1 cellular context compared by ENCODE assay signal in the genomic region with DNA sequence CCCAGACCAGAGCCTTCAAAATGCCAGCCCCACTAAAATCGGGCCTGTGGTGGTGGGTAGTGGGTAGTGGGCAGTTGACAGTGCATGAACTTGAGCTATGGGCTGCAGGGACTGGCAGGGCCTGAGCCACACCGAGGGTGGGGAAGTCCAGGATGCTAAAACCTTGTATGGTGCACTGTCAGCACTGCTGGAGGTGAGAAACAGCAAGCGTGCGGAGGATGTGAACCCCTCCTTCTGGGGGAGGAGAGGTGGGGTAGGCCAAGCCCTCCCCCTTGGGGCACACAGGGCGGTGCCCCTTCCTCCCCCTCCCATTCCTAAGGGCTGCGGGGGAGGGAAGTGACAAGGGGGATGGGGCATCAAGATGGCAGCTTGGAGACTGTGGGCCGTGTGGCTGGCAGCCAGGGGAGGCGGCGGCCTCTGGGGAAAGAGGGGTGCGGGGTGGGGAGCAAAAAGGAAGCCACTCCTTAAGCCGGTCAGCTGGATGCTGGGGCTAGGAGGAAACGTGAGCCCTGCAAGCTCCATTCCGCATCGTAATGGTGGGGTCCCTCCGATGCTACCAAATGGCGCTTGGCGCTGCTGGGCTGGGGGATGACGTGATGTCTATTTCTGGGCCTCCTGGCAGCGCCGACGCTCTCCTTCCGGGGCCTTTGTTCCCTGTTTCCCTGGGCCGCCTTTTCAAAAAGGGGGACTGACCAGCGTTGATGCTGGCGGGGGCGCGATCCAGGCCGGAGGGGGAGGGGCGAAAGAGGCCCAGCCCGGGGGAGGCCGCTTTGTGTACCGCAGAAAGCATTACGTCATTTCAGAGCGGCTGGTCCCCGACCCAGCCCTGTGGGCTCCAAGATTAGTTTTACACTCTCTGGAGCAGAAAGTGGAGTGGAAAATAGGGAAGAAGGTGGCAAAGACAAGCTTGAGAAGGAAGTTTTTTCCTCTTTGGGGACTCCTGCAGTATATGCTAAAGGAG.
TF ChIP-seq lines count a peak whose summit lies in the region.

No MANE protein-coding gene starts in this region.

TF ChIP-seq in HEK293, 187 proteins besides CTCF, POLR2A, EP300 and RAD21 (continued from another document and continues in another):
- no peak for TF ChIP-seq ZBTB44 (tag by site-specific recombination; IDR thresholded peaks at IDR 0.05)
- 0 out of 2 replicates have a peak, but pooled peaks have one; percentile 14 for TF ChIP-seq ZNF10 (tag by site-specific recombination; IDR thresholded peaks at IDR 0.05)
- peak; percentile 82 for TF ChIP-seq SP3 (tag by site-specific recombination; IDR thresholded peaks at IDR 0.05)
- TF ChIP-seq TCF7L2 (IDR thresholded peaks at IDR 0.05; ENCODE audit: borderline replicate concordance, low read depth, low read length), result no peak
- no peak for TF ChIP-seq ZFP41 (tag by site-specific recombination; IDR thresholded peaks at IDR 0.05; ENCODE audit: borderline replicate concordance)
- TF ChIP-seq ZNF24 (tag by site-specific recombination; IDR thresholded peaks at IDR 0.05), result peak; percentile 81
- peak; percentile 50; the same call in 1 of the 2 replicates for TF ChIP-seq ZNF600 (tag by site-specific recombination; IDR thresholded peaks at IDR 0.05)
- TF ChIP-seq ZBTB49 (tag by site-specific recombination; IDR thresholded peaks at IDR 0.05; ENCODE audit: low read depth), result no peak
- TF ChIP-seq SETDB1 (IDR thresholded peaks at IDR 0.05; ENCODE audit: insufficient read length, low read length), result no peak
- TF ChIP-seq, protein P1, sequence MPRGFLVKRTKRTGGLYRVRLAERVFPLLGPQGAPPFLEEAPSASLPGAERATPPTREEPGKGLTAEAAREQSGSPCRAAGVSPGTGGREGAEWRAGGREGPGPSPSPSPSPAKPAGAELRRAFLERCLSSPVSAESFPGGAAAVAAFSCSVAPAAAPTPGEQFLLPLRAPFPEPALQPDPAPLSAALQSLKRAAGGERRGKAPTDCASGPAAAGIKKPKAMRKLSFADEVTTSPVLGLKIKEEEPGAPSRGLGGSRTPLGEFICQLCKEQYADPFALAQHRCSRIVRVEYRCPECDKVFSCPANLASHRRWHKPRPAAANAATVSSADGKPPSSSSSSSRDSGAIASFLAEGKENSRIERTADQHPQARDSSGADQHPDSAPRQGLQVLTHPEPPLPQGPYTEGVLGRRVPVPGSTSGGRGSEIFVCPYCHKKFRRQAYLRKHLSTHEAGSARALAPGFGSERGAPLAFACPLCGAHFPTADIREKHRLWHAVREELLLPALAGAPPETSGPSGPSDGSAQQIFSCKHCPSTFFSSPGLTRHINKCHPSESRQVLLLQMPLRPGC (tag by site-specific recombination; IDR thresholded peaks at IDR 0.05), result peak; percentile 51; the same call in 1 of the 2 replicates
- TF ChIP-seq ZNF837 (tag by site-specific recombination; IDR thresholded peaks at IDR 0.05), result no peak
- TF ChIP-seq ZNF701 (tag by site-specific recombination; IDR thresholded peaks at IDR 0.05), result no peak
- peak; percentile 52; the same call in 1 of the 2 replicates for TF ChIP-seq ZBTB20 (tag by site-specific recombination; IDR thresholded peaks at IDR 0.05)
- TF ChIP-seq, protein P2, sequence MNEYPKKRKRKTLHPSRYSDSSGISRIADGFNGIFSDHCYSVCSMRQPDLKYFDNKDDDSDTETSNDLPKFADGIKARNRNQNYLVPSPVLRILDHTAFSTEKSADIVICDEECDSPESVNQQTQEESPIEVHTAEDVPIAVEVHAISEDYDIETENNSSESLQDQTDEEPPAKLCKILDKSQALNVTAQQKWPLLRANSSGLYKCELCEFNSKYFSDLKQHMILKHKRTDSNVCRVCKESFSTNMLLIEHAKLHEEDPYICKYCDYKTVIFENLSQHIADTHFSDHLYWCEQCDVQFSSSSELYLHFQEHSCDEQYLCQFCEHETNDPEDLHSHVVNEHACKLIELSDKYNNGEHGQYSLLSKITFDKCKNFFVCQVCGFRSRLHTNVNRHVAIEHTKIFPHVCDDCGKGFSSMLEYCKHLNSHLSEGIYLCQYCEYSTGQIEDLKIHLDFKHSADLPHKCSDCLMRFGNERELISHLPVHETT (tag by site-specific recombination; IDR thresholded peaks at IDR 0.05), result peak; percentile 68; the same call in 1 of the 2 replicates
- no peak for TF ChIP-seq ZNF239 (tag by site-specific recombination; IDR thresholded peaks at IDR 0.05)
- TF ChIP-seq, protein P3, sequence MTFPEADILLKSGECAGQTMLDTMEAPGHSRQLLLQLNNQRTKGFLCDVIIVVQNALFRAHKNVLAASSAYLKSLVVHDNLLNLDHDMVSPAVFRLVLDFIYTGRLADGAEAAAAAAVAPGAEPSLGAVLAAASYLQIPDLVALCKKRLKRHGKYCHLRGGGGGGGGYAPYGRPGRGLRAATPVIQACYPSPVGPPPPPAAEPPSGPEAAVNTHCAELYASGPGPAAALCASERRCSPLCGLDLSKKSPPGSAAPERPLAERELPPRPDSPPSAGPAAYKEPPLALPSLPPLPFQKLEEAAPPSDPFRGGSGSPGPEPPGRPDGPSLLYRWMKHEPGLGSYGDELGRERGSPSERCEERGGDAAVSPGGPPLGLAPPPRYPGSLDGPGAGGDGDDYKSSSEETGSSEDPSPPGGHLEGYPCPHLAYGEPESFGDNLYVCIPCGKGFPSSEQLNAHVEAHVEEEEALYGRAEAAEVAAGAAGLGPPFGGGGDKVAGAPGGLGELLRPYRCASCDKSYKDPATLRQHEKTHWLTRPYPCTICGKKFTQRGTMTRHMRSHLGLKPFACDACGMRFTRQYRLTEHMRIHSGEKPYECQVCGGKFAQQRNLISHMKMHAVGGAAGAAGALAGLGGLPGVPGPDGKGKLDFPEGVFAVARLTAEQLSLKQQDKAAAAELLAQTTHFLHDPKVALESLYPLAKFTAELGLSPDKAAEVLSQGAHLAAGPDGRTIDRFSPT (tag by site-specific recombination; IDR thresholded peaks at IDR 0.05), result peak; percentile 62
- no peak for TF ChIP-seq SALL2 (tag by site-specific recombination; IDR thresholded peaks at IDR 0.05; ENCODE audit: borderline replicate concordance)
- TF ChIP-seq, protein P4, sequence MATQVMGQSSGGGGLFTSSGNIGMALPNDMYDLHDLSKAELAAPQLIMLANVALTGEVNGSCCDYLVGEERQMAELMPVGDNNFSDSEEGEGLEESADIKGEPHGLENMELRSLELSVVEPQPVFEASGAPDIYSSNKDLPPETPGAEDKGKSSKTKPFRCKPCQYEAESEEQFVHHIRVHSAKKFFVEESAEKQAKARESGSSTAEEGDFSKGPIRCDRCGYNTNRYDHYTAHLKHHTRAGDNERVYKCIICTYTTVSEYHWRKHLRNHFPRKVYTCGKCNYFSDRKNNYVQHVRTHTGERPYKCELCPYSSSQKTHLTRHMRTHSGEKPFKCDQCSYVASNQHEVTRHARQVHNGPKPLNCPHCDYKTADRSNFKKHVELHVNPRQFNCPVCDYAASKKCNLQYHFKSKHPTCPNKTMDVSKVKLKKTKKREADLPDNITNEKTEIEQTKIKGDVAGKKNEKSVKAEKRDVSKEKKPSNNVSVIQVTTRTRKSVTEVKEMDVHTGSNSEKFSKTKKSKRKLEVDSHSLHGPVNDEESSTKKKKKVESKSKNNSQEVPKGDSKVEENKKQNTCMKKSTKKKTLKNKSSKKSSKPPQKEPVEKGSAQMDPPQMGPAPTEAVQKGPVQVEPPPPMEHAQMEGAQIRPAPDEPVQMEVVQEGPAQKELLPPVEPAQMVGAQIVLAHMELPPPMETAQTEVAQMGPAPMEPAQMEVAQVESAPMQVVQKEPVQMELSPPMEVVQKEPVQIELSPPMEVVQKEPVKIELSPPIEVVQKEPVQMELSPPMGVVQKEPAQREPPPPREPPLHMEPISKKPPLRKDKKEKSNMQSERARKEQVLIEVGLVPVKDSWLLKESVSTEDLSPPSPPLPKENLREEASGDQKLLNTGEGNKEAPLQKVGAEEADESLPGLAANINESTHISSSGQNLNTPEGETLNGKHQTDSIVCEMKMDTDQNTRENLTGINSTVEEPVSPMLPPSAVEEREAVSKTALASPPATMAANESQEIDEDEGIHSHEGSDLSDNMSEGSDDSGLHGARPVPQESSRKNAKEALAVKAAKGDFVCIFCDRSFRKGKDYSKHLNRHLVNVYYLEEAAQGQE (tag by site-specific recombination; IDR thresholded peaks at IDR 0.05), result 0 out of 2 replicates have a peak, but pooled peaks have one; percentile 20
- TF ChIP-seq, protein P5, sequence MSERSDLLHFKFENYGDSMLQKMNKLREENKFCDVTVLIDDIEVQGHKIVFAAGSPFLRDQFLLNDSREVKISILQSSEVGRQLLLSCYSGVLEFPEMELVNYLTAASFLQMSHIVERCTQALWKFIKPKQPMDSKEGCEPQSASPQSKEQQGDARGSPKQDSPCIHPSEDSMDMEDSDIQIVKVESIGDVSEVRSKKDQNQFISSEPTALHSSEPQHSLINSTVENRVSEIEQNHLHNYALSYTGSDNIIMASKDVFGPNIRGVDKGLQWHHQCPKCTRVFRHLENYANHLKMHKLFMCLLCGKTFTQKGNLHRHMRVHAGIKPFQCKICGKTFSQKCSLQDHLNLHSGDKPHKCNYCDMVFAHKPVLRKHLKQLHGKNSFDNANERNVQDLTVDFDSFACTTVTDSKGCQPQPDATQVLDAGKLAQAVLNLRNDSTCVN (tag by site-specific recombination; optimal IDR thresholded peaks at IDR 0.05), result peak; percentile 51
- TF ChIP-seq ZBTB7A (tag by site-specific recombination; IDR thresholded peaks at IDR 0.05; ENCODE audit: low read depth), result no peak
- TF ChIP-seq, protein P6, sequence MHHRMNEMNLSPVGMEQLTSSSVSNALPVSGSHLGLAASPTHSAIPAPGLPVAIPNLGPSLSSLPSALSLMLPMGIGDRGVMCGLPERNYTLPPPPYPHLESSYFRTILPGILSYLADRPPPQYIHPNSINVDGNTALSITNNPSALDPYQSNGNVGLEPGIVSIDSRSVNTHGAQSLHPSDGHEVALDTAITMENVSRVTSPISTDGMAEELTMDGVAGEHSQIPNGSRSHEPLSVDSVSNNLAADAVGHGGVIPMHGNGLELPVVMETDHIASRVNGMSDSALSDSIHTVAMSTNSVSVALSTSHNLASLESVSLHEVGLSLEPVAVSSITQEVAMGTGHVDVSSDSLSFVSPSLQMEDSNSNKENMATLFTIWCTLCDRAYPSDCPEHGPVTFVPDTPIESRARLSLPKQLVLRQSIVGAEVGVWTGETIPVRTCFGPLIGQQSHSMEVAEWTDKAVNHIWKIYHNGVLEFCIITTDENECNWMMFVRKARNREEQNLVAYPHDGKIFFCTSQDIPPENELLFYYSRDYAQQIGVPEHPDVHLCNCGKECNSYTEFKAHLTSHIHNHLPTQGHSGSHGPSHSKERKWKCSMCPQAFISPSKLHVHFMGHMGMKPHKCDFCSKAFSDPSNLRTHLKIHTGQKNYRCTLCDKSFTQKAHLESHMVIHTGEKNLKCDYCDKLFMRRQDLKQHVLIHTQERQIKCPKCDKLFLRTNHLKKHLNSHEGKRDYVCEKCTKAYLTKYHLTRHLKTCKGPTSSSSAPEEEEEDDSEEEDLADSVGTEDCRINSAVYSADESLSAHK (tag by site-specific recombination; IDR thresholded peaks at IDR 0.05), result no peak; the same call in 1 of the 2 replicates
- TF ChIP-seq, protein P7, sequence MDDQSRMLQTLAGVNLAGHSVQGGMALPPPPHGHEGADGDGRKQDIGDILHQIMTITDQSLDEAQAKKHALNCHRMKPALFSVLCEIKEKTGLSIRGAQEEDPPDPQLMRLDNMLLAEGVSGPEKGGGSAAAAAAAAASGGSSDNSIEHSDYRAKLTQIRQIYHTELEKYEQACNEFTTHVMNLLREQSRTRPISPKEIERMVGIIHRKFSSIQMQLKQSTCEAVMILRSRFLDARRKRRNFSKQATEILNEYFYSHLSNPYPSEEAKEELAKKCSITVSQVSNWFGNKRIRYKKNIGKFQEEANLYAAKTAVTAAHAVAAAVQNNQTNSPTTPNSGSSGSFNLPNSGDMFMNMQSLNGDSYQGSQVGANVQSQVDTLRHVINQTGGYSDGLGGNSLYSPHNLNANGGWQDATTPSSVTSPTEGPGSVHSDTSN (CRISPR knock-in tag; IDR thresholded peaks at IDR 0.05), result no peak
- no peak for TF ChIP-seq ZNF354C (tag by site-specific recombination; IDR thresholded peaks at IDR 0.05; ENCODE audit: borderline replicate concordance, low read depth)
- no peak for TF ChIP-seq ZNF202 (tag by site-specific recombination; IDR thresholded peaks at IDR 0.05; ENCODE audit: borderline replicate concordance)
- no peak for TF ChIP-seq ZSCAN16 (tag by site-specific recombination; IDR thresholded peaks at IDR 0.05)
- TF ChIP-seq ZSCAN18 (tag by site-specific recombination; IDR thresholded peaks at IDR 0.05), result 0 out of 2 replicates have a peak, but pooled peaks have one; percentile 66
- no peak for TF ChIP-seq ZNF571 (tag by site-specific recombination; IDR thresholded peaks at IDR 0.05)
